ENCODE assay signal across 28 cellular contexts in the genomic region with DNA sequence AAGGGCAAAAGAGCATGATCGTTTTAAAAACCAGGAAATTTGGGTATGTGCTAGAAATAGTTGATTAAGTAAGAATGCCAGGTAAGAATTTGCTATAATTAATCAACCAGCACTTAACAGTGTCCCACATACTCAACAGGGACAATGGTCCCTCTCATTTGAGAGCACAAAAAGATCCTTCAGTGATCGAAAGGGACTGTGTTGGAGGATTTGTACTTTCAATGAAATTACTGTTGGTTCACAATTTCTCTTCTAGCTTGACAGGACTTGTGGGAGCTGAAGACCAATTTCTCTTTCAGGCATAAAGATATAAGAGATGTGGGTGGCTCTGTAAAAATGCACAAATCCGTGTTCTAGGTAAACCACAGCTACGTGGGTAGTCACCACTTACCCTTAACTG. TPM values are rescaled to one million over a fixed set of nuclear protein-coding genes. Genes with fewer than 3 reads are reported as not detected.
"Had no signal": no experiment of that assay in that cellular context is flagged by ENCODE, and none has a peak within 500 bp of the region (broad histone marks: within the 10 kb centered on the region; RNA-seq: fewer than 3 reads in every experiment).

No MANE protein-coding gene starts in this region.

- H3K36me3 Mint-ChIP-seq: neural progenitor cell had no signal

- H3K4me3 ChIP-seq: dorsolateral prefrontal cortex, gastrocnemius medialis, heart left ventricle, hepatocyte, lung, neural progenitor cell, right lobe of liver, suprapubic skin, transverse colon, upper lobe of right lung, vagina had no signal

- H3K36me3 ChIP-seq: gastrocnemius medialis, heart left ventricle, neural progenitor cell, right lobe of liver, suprapubic skin, transverse colon, upper lobe of right lung, vagina had no signal

- H3K4me1 Mint-ChIP-seq: naive thymus-derived CD4-positive, alpha-beta T cell; nephron; neural progenitor cell; stimulated activated naive B cell treated with anti-CD40 and anti-IgM and Interleukin-4, amounts not matched to agents 10 μg/mL and 1 μg/mL and 100 μg/mL, for 72 hours had no signal

- FAIRE-seq: colon, kidney, small intestine had no signal

- H3K4me1 ChIP-seq: gastrocnemius medialis, right lobe of liver, suprapubic skin, upper lobe of right lung, vagina had no signal

- H3K9me3 Mint-ChIP-seq: neural progenitor cell; stimulated activated naive CD8-positive, alpha-beta T cell treated with anti-CD3 and anti-CD28 coated beads, Interleukin-15, Interleukin-2, amounts not matched to agents 100 ng/mL and 50 ng/mL, for 24 hours had no signal

- H3K27me3 ChIP-seq: gastrocnemius medialis, hepatocyte, neural progenitor cell, right lobe of liver, suprapubic skin, transverse colon, upper lobe of right lung, vagina had no signal

- H3K27ac ChIP-seq: gastrocnemius medialis, heart left ventricle, hepatocyte, neural progenitor cell, right lobe of liver, suprapubic skin, transverse colon, upper lobe of right lung, vagina had no signal

- H3K4me3 Mint-ChIP-seq: naive thymus-derived CD4-positive, alpha-beta T cell; nephron; neural progenitor cell; stimulated activated naive B cell treated with anti-CD40 and anti-IgM and Interleukin-4, amounts not matched to agents 10 μg/mL and 1 μg/mL and 100 μg/mL, for 72 hours; stimulated activated naive CD8-positive, alpha-beta T cell treated with anti-CD3 and anti-CD28 coated beads, Interleukin-15, Interleukin-2, amounts not matched to agents 100 ng/mL and 50 ng/mL, for 24 hours had no signal

- DNase-seq: effector CD4-positive, alpha-beta T cell; foreskin fibroblast; gastrocnemius medialis; heart left ventricle; kidney; mesendoderm; midbrain; naive thymus-derived CD4-positive, alpha-beta T cell; right lobe of liver; small intestine; stimulated activated CD4-positive, alpha-beta T cell treated with anti-CD3 and anti-CD28 coated beads, Interleukin-15, amount 100 ng/mL, for 24 hours; stimulated activated CD4-positive, alpha-beta T cell treated with anti-CD3 and anti-CD28 coated beads, Interleukin-2, amount 100 ng/mL, for 48 hours; stimulated activated naive B cell treated with anti-CD40 and anti-IgM and Interleukin-4, amounts not matched to agents 10 μg/mL and 1 μg/mL and 100 μg/mL, for 72 hours; transverse colon; upper lobe of right lung had no signal

- ATAC-seq: gastrocnemius medialis; heart left ventricle; left lobe of liver; naive thymus-derived CD4-positive, alpha-beta T cell; right lobe of liver; stimulated activated naive B cell treated with anti-CD40 and anti-IgM and Interleukin-4, amounts not matched to agents 10 μg/mL and 1 μg/mL and 100 μg/mL, for 72 hours; upper lobe of right lung had no signal

- H3K27ac Mint-ChIP-seq: naive thymus-derived CD4-positive, alpha-beta T cell; nephron; neural progenitor cell; stimulated activated naive B cell treated with anti-CD40 and anti-IgM and Interleukin-4, amounts not matched to agents 10 μg/mL and 1 μg/mL and 100 μg/mL, for 72 hours; stimulated activated naive CD8-positive, alpha-beta T cell treated with anti-CD3 and anti-CD28 coated beads, Interleukin-15, Interleukin-2, amounts not matched to agents 100 ng/mL and 50 ng/mL, for 24 hours had no signal

- H3K9me3 ChIP-seq: gastrocnemius medialis, heart left ventricle, right lobe of liver, suprapubic skin, transverse colon, upper lobe of right lung, vagina had no signal

RNA-seq across cellular contexts. Expression of gene PLEKHS1, which starts 12.5 kb away (rescaled TPM):
- total RNA-seq: gastrocnemius medialis, heart left ventricle, left lobe of liver, posterior vena cava, pulmonary artery endothelial cell, right lobe of liver, upper lobe of right lung, vagina had no signal
- polyA plus RNA-seq: heart left ventricle; hepatocyte; liver; naive thymus-derived CD4-positive, alpha-beta T cell had no signal
